In the genomic region with DNA sequence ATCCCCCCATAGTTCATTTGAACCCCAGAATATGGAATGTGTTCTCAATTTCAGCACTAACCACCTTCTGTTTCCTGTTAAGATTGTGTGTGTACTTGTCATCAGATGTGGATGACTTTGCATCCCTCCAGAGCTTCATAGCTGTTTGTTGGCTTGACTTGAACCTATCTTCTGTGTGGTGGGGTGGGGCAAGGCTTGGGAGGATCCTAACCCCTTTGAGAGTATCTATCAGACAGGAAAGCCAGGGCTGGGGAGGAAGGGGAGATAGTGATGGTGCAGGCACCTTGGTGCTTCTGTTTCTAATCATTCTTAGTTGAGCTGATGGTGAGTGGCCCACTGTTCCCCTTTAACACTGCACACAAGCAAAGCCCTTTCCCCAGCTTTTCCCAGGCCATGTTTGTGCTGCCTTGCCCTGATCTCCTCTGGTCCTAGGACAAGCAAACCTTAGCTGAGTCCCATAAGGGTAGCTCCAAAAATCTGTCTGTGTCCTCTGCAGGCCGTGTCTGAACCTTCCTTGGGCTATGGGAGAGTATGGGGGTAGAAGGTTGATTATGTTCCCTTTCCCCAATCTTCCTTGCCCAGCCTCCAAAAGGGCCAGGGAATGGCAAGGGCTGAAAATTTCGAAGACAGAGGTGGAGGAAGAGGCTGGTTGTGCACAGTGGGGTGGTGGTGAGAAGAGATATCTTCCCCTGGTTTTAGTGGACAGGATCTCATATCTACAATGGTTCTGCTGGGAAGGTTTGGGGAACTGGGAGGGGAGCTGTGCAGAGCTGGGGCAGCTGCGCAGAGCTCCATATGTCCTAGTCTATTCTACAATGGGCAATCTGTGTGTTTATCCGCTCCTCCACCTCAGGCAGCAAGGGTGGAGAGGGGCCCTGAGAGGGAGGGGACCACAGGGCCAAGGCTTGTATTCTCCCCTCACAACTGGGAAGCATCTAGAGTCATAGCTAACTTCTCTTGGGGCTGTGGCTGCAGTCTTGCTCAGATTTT, we compare ENCODE assay signal across 1 cellular context.
TF ChIP-seq lines count a peak whose summit lies in the region.

No MANE protein-coding gene starts in this region.

TF ChIP-seq in GM12891, 5 proteins besides CTCF, POLR2A, EP300 and RAD21:
- no peak for TF ChIP-seq SPI1 (IDR thresholded peaks at IDR 0.05; ENCODE audit: low read depth, low read length)
- TF ChIP-seq PAX5 (IDR thresholded peaks at IDR 0.05; ENCODE audit: insufficient read depth, low read length, severe bottlenecking): no peak
- no peak for TF ChIP-seq POLR2AphosphoS5 (IDR thresholded peaks at IDR 0.05; ENCODE audit: low read depth, low read length)
- TF ChIP-seq TAF1 (IDR thresholded peaks at IDR 0.05; ENCODE audit: low read depth, low read length): no peak
- TF ChIP-seq POU2F2 (IDR thresholded peaks at IDR 0.05; ENCODE audit: low read depth, low read length): no peak
